Comparison of ENCODE assay signal across 7 cellular contexts in the genomic region with DNA sequence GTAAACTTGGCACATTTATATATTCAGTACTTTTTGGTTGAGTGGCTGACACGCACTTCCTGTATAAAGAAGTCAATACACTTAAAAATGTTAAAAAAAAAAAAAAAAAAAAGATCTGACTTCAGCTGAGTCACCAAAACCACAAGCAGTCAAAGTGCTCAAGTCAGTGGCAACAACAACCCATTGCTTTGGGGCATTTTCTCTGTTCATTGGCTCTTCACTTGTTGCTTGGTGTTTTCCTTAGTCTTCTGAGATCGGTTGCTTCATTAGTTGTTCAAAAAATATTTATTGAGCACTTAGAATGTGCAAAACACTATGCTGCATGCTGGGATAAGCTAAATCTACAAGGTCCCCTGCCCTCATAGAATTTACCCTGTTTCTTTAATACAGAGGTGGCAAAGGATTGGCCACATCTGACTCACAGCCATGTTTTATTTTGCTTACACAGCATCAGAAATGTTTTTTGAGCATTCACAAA.
DNase-seq lines count a peak whose midpoint lies in the region; ATAC-seq and TF ChIP-seq lines count a peak whose summit lies in the region.

No MANE protein-coding gene starts in this region.

- H3K27ac Mint-ChIP-seq in activated CD4-positive, alpha-beta memory T cell treated with anti-CD3 and anti-CD28 coated beads, Interleukin-2, amount 10 ng/mL, durations not matched to agents 7 days and 5 days, result peak overlapping the region; percentile 95

- H3K27ac ChIP-seq in esophagus muscularis mucosa (replicated peaks in 1 of 4), result no peak overlapping the region

- POLR2A ChIA-PET in activated CD4-positive, alpha-beta memory T cell treated with anti-CD3 and anti-CD28 coated beads, Interleukin-2, amount 10 ng/mL, durations not matched to agents 7 days and 5 days (lab: Charles Lee), result interaction anchor here (0.8 to 4.9 kb wide), 13 partner anchors 17 to 246 kb away, joined by 3 to 83 read pairs (median 7); partner anchors contain the start of genes GGCT, NOD1 and ZNRF2

- peaks cover 58% of the 10 kb centered on the region for H3K4me1 Mint-ChIP-seq in activated CD4-positive, alpha-beta memory T cell treated with anti-CD3 and anti-CD28 coated beads, Interleukin-2, amount 10 ng/mL, durations not matched to agents 7 days and 5 days

- TF ChIP-seq CTCF in HFF-Myc (IDR thresholded peaks at IDR 0.05; ENCODE audit: low read depth, low read length, missing control alignments) (no peak), fibroblast of pulmonary artery (IDR thresholded peaks at IDR 0.05; ENCODE audit: low read length, missing control alignments) (no peak), esophagus muscularis mucosa (IDR thresholded peaks at IDR 0.05) (no peak)

- CTCF ChIA-PET in activated CD4-positive, alpha-beta memory T cell treated with anti-CD3 and anti-CD28 coated beads, Interleukin-2, amount 10 ng/mL, durations not matched to agents 7 days and 5 days (lab: Charles Lee), result interaction anchor here (0.8 to 2.7 kb wide), 7 partner anchors 25 to 216 kb away, joined by 3 to 11 read pairs (median 6); partner anchors contain the start of gene ZNRF2

- H3K9me3 ChIP-seq in MG63 (no peaks in the 10 kb centered on the region), esophagus muscularis mucosa (no peaks in the 10 kb centered on the region)

- peaks cover 0 to 63% (median 61%) of the 10 kb centered on the region in 4 donors for H3K4me1 ChIP-seq in esophagus muscularis mucosa

- DNase-seq in HFF-Myc (ENCODE audit: extremely low read depth, low read depth) (peak; percentile 93), MG63 (peak; percentile 65), fibroblast of pulmonary artery (ENCODE audit: low read depth) (peak; percentile 88), esophagus muscularis mucosa (ENCODE audit: extremely low spot score) (no peak)
- peak; percentile 57 for DNase-seq in activated CD4-positive, alpha-beta memory T cell treated with anti-CD3 and anti-CD28 coated beads, Interleukin-2, amount 10 ng/mL, durations not matched to agents 7 days and 5 days
- peak; percentile 8 to 15 for DNase-seq in stimulated activated CD4-positive, alpha-beta T cell treated with anti-CD3 and anti-CD28 coated beads, Interleukin-2, amount 100 ng/mL, for 48 hours

- 60% methylated on average over 2 of the region's 2 CpGs for WGBS in esophagus muscularis mucosa

- no peaks in the 10 kb centered on the region for H3K27me3 Mint-ChIP-seq in activated CD4-positive, alpha-beta memory T cell treated with anti-CD3 and anti-CD28 coated beads, Interleukin-2, amount 10 ng/mL, durations not matched to agents 7 days and 5 days

- peak overlapping the region; percentile 67 for H3K4me3 Mint-ChIP-seq in activated CD4-positive, alpha-beta memory T cell treated with anti-CD3 and anti-CD28 coated beads, Interleukin-2, amount 10 ng/mL, durations not matched to agents 7 days and 5 days

- H3K36me3 Mint-ChIP-seq in activated CD4-positive, alpha-beta memory T cell treated with anti-CD3 and anti-CD28 coated beads, Interleukin-2, amount 10 ng/mL, durations not matched to agents 7 days and 5 days (ENCODE audit: low read depth), result peaks cover 2% of the 10 kb centered on the region

- H3K36me3 ChIP-seq in MG63 (no peaks in the 10 kb centered on the region), esophagus muscularis mucosa (no peaks in the 10 kb centered on the region)

- ATAC-seq in GM18499 (IDR thresholded peaks at IDR 0.05; ENCODE audit: insufficient read depth, unreplicated experiment), result peak; percentile 80

- H3K27me3 ChIP-seq in MG63 (no peaks in the 10 kb centered on the region), esophagus muscularis mucosa (no peaks in the 10 kb centered on the region)

- intact Hi-C loops in esophagus muscularis mucosa (cut with DNase I), result no loop called here

- H3K9me3 Mint-ChIP-seq in activated CD4-positive, alpha-beta memory T cell treated with anti-CD3 and anti-CD28 coated beads, Interleukin-2, amount 10 ng/mL, durations not matched to agents 7 days and 5 days, result no peaks in the 10 kb centered on the region

- TF ChIP-seq POLR2A in esophagus muscularis mucosa (IDR thresholded peaks at IDR 0.05; ENCODE audit: low read depth), result no peak

- H3K4me3 ChIP-seq in HFF-Myc (replicated peaks; ENCODE audit: low read depth, low read length), result peak overlapping the region; percentile 7
- H3K4me3 ChIP-seq in MG63, result peak overlapping the region; percentile 2; the same call in 1 of the 2 replicates
- H3K4me3 ChIP-seq in fibroblast of pulmonary artery (replicated peaks; ENCODE audit: low read depth, low read length), result no peak overlapping the region
- no peak overlapping the region for H3K4me3 ChIP-seq in esophagus muscularis mucosa

- TF ChIP-seq EP300 in esophagus muscularis mucosa (IDR thresholded peaks at IDR 0.05), result no peak

Comparison
In these comparisons a context has a peak if more than half of its experiments do, and no peak if none do; other contexts are left out.
1. H3K4me3 ChIP-seq: peak in HFF-Myc (single experiment) and MG63 (single experiment); none in fibroblast of pulmonary artery (single experiment) and esophagus muscularis mucosa (0 of 4).